Comparison of ENCODE assay signal across 21 cellular contexts in genomic region chr7:16993543-16993942, GRCh38.
"Had no signal": no experiment of that assay in that cellular context is flagged by ENCODE, and none has a peak within 500 bp of the region (broad histone marks: within the 10 kb centered on the region; RNA-seq: fewer than 3 reads in every experiment).

No MANE protein-coding gene starts in this region.

- H3K27ac ChIP-seq: ascending aorta, coronary artery, heart right ventricle, left ventricle myocardium inferior, ovary, suprapubic skin had no signal

- H3K4me3 ChIP-seq: ascending aorta, coronary artery, dorsolateral prefrontal cortex, heart right ventricle, left ventricle myocardium inferior, mucosa of descending colon, ovary, suprapubic skin, tibial nerve had no signal

- H3K36me3 ChIP-seq: ascending aorta, heart right ventricle, left ventricle myocardium inferior, ovary, suprapubic skin had no signal

- DNase-seq: activated B cell treated with CpG ODN at 0.5 μM for 24 hours; activated CD8-positive, alpha-beta memory T cell treated with anti-CD3 and anti-CD28 coated beads, Interleukin-2, amount 10 ng/mL, durations not matched to agents 7 days and 5 days; activated CD8-positive, alpha-beta T cell treated with anti-CD3 and anti-CD28 coated beads, Interleukin-2, amount 10 ng/mL, durations not matched to agents 7 days and 5 days; activated naive CD4-positive, alpha-beta T cell; activated T-cell treated with anti-CD3 and anti-CD28 coated beads, Interleukin-2, amount 50 U/mL, for 48 hours; dorsolateral prefrontal cortex; effector memory CD4-positive, alpha-beta T cell; foreskin melanocyte; heart right ventricle; kidney glomerular epithelial cell; left ventricle myocardium inferior; mucosa of descending colon; ovary; stimulated activated naive CD4-positive, alpha-beta T cell; T-helper 1 cell had no signal

- H3K9me3 ChIP-seq: ascending aorta, ovary, suprapubic skin had no signal

- ATAC-seq: activated CD8-positive, alpha-beta memory T cell treated with anti-CD3 and anti-CD28 coated beads, Interleukin-2, amount 10 ng/mL, durations not matched to agents 7 days and 5 days; activated CD8-positive, alpha-beta T cell treated with anti-CD3 and anti-CD28 coated beads, Interleukin-2, amount 10 ng/mL, durations not matched to agents 7 days and 5 days; activated naive CD4-positive, alpha-beta T cell treated with anti-CD3 and anti-CD28 coated beads, Interleukin-2, amount 50 U/mL, for 72 hours; heart right ventricle; mucosa of descending colon; natural killer cell treated with Interleukin-12 subunit alpha and Interleukin-12 subunit beta and Interleukin-15 and Interleukin-18, amount 100 ng/mL, for 72 hours had no signal

- H3K4me1 ChIP-seq: ascending aorta had no signal

- H3K27me3 ChIP-seq: ascending aorta, dorsolateral prefrontal cortex, heart right ventricle, ovary, suprapubic skin, tibial nerve had no signal
